In genomic region chr20:3846740-3847418, GRCh38 we compare ENCODE assay signal across 8 cellular contexts. TPM values are rescaled to one million over a fixed set of nuclear protein-coding genes. Genes with fewer than 3 reads are reported as not detected.
DNase-seq lines count a peak whose midpoint lies in the region; ATAC-seq and TF ChIP-seq lines count a peak whose summit lies in the region.

Gene MAVS, plus strand, starts transcription at chr20:3846834. Its CDS starts 7,791 bp downstream, at chr20:3854625.

- H3K4me1 ChIP-seq in Panc1 (ENCODE audit: control insufficient read depth, insufficient read depth, low read length): peaks cover 9% of the 10 kb centered on the region; the same call in 1 of the 2 replicates
- peaks cover 4 to 20% of the 10 kb centered on the region in 2 donors for H3K4me1 ChIP-seq in muscle layer of duodenum (ENCODE audit: control insufficient read depth in 1 of 2, insufficient read depth in 2 of 2, low read length in 2 of 2)

- peaks cover 14 to 21% (median 18%) of the 10 kb centered on the region in 3 donors for H3K4me1 Mint-ChIP-seq in IgD-negative memory B cell

- H3K36me3 Mint-ChIP-seq in IgD-negative memory B cell: no peaks in the 10 kb centered on the region

- POLR2A ChIA-PET in Panc1 (lab: Charles Lee): no interaction called here

- in situ Hi-C loops in Panc1 (cut with HindIII; ENCODE audit: low pct_unique_long_range_greater_than_20kb, low sequenced_read_pairs): no loop called here

- H3K27ac ChIP-seq in Panc1 (ENCODE audit: low read length): peak within 1 kb of the TSS; percentile 85
- H3K27ac ChIP-seq in muscle layer of duodenum (ENCODE audit: low read length): peak within 1 kb of the TSS; percentile 88

- CTCF ChIA-PET in Panc1 (lab: Charles Lee): no interaction called here

- no peaks in the 10 kb centered on the region for H3K9me3 Mint-ChIP-seq in IgD-negative memory B cell

- no peaks in the 10 kb centered on the region for H3K27me3 Mint-ChIP-seq in IgD-negative memory B cell

- peak; percentile 61 for DNase-seq in DMS153 (lab: John Stamatoyannopoulos, UW)
- no peak for DNase-seq in Panc1 (ENCODE audit: low read depth, low spot score)
- peak; percentile 91 to 94 for DNase-seq in activated T-cell treated with anti-CD3 and anti-CD28 coated beads, Interleukin-2, amount 50 U/mL, for 48 hours
- DNase-seq in stimulated activated CD8-positive, alpha-beta memory T cell treated with anti-CD3 and anti-CD28 coated beads, Interleukin-7, amount 100 ng/mL, for 24 hours (ENCODE audit: low read depth): peak; percentile 67

- H3K27me3 ChIP-seq in Panc1 (ENCODE audit: control insufficient read depth, insufficient read depth, low read length) (no peaks in the 10 kb centered on the region), muscle layer of duodenum (ENCODE audit: low read depth, low read length) (no peaks in the 10 kb centered on the region)

- intact Hi-C loops in Panc1 (cut with micrococcal nuclease; ENCODE audit: unreplicated experiment): no loop called here

- H3K4me3 ChIP-seq in Panc1 (ENCODE audit: low read depth in 2 of 2, low read length in 2 of 2) (peak within 1 kb of the TSS; percentile 84 to 86), muscle layer of duodenum (ENCODE audit: low read depth in 1 of 2, low read length in 2 of 2) (peak within 1 kb of the TSS; percentile 76 to 94)

- ATAC-seq in GM21528 (IDR thresholded peaks at IDR 0.05; ENCODE audit: low FRiP score, unreplicated experiment) (peak; percentile 89), Panc1 (peak; percentile 99), esophagus mucosa (peak; percentile 92)

- no TSS peak for BruUV-seq in Panc1 (replicated peaks; lab: Mats Ljungman, UMichigan)

- no peak for TF ChIP-seq CTCF in Panc1 (IDR thresholded peaks at IDR 0.05)

- peak within 1 kb of the TSS; percentile 90 to 95 (median 95) for H3K4me3 Mint-ChIP-seq in IgD-negative memory B cell

- H3K36me3 ChIP-seq in Panc1 (ENCODE audit: control insufficient read depth, insufficient read depth, low read length) (peaks cover 2% of the 10 kb centered on the region; the same call in 1 of the 2 replicates), muscle layer of duodenum (ENCODE audit: control insufficient read depth in 1 of 2, insufficient read depth in 2 of 2, low read length in 2 of 2) (no peaks in the 10 kb centered on the region)

- peak within 1 kb of the TSS; percentile 76 to 94 (median 89) for H3K27ac Mint-ChIP-seq in IgD-negative memory B cell

- H3K9me3 ChIP-seq in Panc1 (ENCODE audit: control insufficient read depth, insufficient read depth, low read depth, low read length) (no peaks in the 10 kb centered on the region), muscle layer of duodenum (ENCODE audit: control insufficient read depth in 1 of 2, low read length in 2 of 2) (no peaks in the 10 kb centered on the region)

RNA-seq across cellular contexts. Expression of gene MAVS, which starts in this region (rescaled TPM):
- polyA plus RNA-seq in IgD-negative memory B cell: 7.3 TPM
- total RNA-seq in Panc1 (2021; ENCODE audit: unreplicated experiment): 32.3 TPM
- polyA plus RNA-seq in Panc1 (2012; ENCODE audit: insufficient read length): 17.9 TPM
- total RNA-seq in esophagus mucosa: 18.8 TPM
